In the genomic region with DNA sequence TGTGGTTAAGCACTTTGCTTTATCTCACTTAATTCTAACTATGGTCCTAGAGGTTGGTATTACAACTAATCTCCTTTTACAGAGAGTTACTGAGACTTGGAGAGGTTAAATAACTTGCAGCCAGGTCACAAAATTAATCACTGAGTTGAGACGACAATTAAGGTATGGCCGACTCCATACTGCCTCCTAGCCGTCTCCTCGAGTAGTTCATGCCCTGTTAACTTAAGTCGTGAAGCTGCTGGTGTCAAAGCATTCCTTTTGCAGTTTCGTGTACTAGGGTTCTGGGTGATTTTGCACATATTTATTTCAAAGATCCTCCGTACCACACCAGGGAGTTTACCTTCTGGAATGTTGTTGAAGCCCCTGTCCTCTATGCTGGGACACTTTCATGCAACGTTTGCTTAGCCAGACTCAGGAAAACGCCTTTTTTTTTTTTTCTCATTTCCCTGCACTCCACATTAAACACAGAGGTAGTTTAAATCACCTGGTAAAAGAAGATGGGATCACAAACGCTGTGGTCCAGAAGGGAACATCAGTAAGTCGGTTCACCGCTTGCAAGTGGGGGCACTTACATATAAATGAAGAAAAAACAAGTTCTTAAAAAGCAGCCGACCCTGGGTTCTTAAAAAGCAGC, we compare ENCODE assay signal across 8 cellular contexts. TPM values are rescaled to one million over a fixed set of nuclear protein-coding genes. Genes with fewer than 3 reads are reported as not detected.
A peak's percentile ranks its signal among the peaks of the same experiment; 100 is the strongest.
DNase-seq lines count a peak whose midpoint lies in the region; ATAC-seq and TF ChIP-seq lines count a peak whose summit lies in the region.

No MANE protein-coding gene starts in this region.

- ATAC-seq in GM21529 (IDR thresholded peaks at IDR 0.05; ENCODE audit: unreplicated experiment) (peak; percentile 26), foreskin keratinocyte (peak; percentile 16), omental fat pad (ENCODE audit: low FRiP score) (peak; percentile 21)

- peak; percentile 41 for DNase-seq in DMS114 treated with DMSO at 0.1 percent for 48 hours (lab: John Stamatoyannopoulos, UW; ENCODE audit: unreplicated experiment)
- DNase-seq in KG1 (lab: John Stamatoyannopoulos, UW), result peak; percentile 71
- DNase-seq in SHP77 (lab: John Stamatoyannopoulos, UW), result peak; percentile 37 to 72
- peak; percentile 88 for DNase-seq in activated effector memory CD4-positive, alpha-beta T cell treated with anti-CD3 and anti-CD28 coated beads, Interleukin-2, amount 50 U/mL, for 16 hours
- DNase-seq in foreskin keratinocyte, result peak; percentile 48 to 74
- peak; percentile 58 for DNase-seq in omental fat pad (ENCODE audit: low spot score)
- DNase-seq in type B pancreatic cell (ENCODE audit: extremely low spot score, unreplicated experiment), result no peak

- peaks cover 27% of the 10 kb centered on the region for H3K4me1 Mint-ChIP-seq in type B pancreatic cell (ENCODE audit: unreplicated experiment)

- peak; percentile 81 for TF ChIP-seq CTCF in foreskin keratinocyte (conservative IDR thresholded peaks at IDR 0.05)
- TF ChIP-seq CTCF in omental fat pad (IDR thresholded peaks at IDR 0.05), result no peak
- TF ChIP-seq CTCF in type B pancreatic cell (conservative IDR thresholded peaks at IDR 0.05), result peak; percentile 82

- H3K27me3 ChIP-seq in foreskin keratinocyte, result no peaks in the 10 kb centered on the region

- H3K9me3 Mint-ChIP-seq in type B pancreatic cell, result no peaks in the 10 kb centered on the region

- no peaks in the 10 kb centered on the region for H3K27me3 Mint-ChIP-seq in type B pancreatic cell

- H3K36me3 Mint-ChIP-seq in type B pancreatic cell, result no peaks in the 10 kb centered on the region

- H3K27ac Mint-ChIP-seq in type B pancreatic cell, result peak overlapping the region; percentile 95

- H3K4me3 Mint-ChIP-seq in type B pancreatic cell, result peak overlapping the region; percentile 91

- H3K4me1 ChIP-seq in foreskin keratinocyte, result peaks cover 10% of the 10 kb centered on the region

- peak overlapping the region; percentile 95 for H3K27ac ChIP-seq in foreskin keratinocyte

RNA-seq across cellular contexts. Expression of gene NEK7, which starts 0.6 kb away (rescaled TPM):
- total RNA-seq in foreskin keratinocyte (30.0 and 33.2 TPM in 2 replicates), omental fat pad (100 to 1,000 TPM in 1 of 4 donors, 10 to 100 TPM in 3; 75.0 to 115 (median 89.9) TPM), type B pancreatic cell (ENCODE audit: low replicate concordance) (35.1 and 42.5 TPM in 2 replicates)
- polyA plus RNA-seq in foreskin keratinocyte, result 6.9 and 9.2 TPM in 2 replicates

Comparison
In these comparisons a context has a peak if more than half of its experiments do, and no peak if none do; other contexts are left out.
1. CTCF ChIP-seq: peak in foreskin keratinocyte (single experiment) and type B pancreatic cell (single experiment); none in omental fat pad (0 of 3).
2. Peak in every context shown above with its lines, with median percentiles within 50 percentile points of each other: ATAC-seq.